Comparison of ENCODE assay signal across 26 cellular contexts in the genomic region with DNA sequence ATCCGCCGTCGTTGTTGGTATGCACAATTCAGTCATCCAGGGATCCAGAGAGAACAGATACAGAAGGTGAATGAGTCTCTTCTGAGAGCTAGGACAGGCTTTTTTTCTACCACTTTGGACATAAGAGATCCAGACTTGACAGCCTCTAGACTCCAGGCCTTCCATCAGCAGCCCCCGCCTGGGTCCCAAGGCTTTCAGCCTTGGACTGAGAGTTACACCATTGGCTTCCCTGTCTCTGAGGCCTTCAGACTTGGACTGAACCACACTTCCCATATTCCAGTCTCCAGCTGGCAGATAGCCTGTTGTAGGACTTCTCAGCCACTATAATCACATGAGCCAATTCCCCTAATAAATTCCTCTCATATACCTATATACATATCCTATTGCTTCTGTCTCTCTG.
DNase-seq lines count a peak whose midpoint lies in the region; ATAC-seq, FAIRE-seq and TF ChIP-seq lines count a peak whose summit lies in the region.
"Had no signal": no experiment of that assay in that cellular context is flagged by ENCODE, and none has a peak within 500 bp of the region (broad histone marks: within the 10 kb centered on the region; RNA-seq: fewer than 3 reads in every experiment).

No MANE protein-coding gene starts in this region.

- ATAC-seq in heart left ventricle: no peak
- ATAC-seq: GM12878 had no signal

- H3K4me3 ChIP-seq in heart left ventricle: no peak overlapping the region
- no peak overlapping the region for H3K4me3 ChIP-seq in astrocyte (ENCODE audit: insufficient read depth, low read depth, low read length)
- no peak overlapping the region for H3K4me3 ChIP-seq in endodermal cell (ENCODE audit: low read length)
- H3K4me3 ChIP-seq: BLaER1, GM12878 had no signal

- WGBS in heart left ventricle, 4 donors: 88 to 98% (median 96%) methylated on average over 4 of the region's 4 CpGs
- WGBS in endodermal cell (ENCODE audit: insufficient coverage in 1 of 2, insufficient read length in 1 of 2), 2 experiments: 94 to 100% methylated on average over 4 of the region's 4 CpGs

- FAIRE-seq in astrocyte (lab: Jason Lieb, UNC): peak; percentile 9
- FAIRE-seq: A204.1, GM12878, GM12892, GM18507 had no signal

- peaks cover 5% of the 10 kb centered on the region for H3K9me3 Mint-ChIP-seq in astrocyte (ENCODE audit: unreplicated experiment)
- peaks cover 10% of the 10 kb centered on the region for H3K9me3 Mint-ChIP-seq in endodermal cell

- H3K27me3 Mint-ChIP-seq in astrocyte (ENCODE audit: low read depth, unreplicated experiment) (peaks cover 3% of the 10 kb centered on the region), endodermal cell (ENCODE audit: insufficient read depth) (peaks cover 5% of the 10 kb centered on the region)

- intact Hi-C loops in cardiac septum (cut with DNase I) (no loop called here), heart left ventricle (cut with DNase I) (no loop called here)

- H3K27ac Mint-ChIP-seq in astrocyte (ENCODE audit: unreplicated experiment) (no peak overlapping the region), endodermal cell (no peak overlapping the region)
- H3K27ac Mint-ChIP-seq: CD14-positive monocyte; CD4-positive, alpha-beta memory T cell; CD4-positive, CD25-positive, alpha-beta regulatory T cell; CD8-positive, alpha-beta memory T cell had no signal

- TF ChIP-seq CTCF in heart left ventricle (IDR thresholded peaks at IDR 0.05): no peak
- no peak for TF ChIP-seq CTCF in astrocyte (IDR thresholded peaks at IDR 0.05; ENCODE audit: insufficient read depth, low read depth, low read length)
- no peak for TF ChIP-seq CTCF in endodermal cell (conservative IDR thresholded peaks at IDR 0.05)

- H3K4me3 Mint-ChIP-seq in astrocyte (ENCODE audit: unreplicated experiment): no peak overlapping the region
- H3K4me3 Mint-ChIP-seq in endodermal cell: no peak overlapping the region
- H3K4me3 Mint-ChIP-seq: CD14-positive monocyte; CD4-positive, alpha-beta memory T cell; CD4-positive, CD25-positive, alpha-beta regulatory T cell; CD8-positive, alpha-beta memory T cell had no signal

- H3K36me3 Mint-ChIP-seq in astrocyte (ENCODE audit: low read depth, unreplicated experiment) (no peaks in the 10 kb centered on the region), endodermal cell (ENCODE audit: low read depth) (no peaks in the 10 kb centered on the region)
- H3K36me3 Mint-ChIP-seq: CD14-positive monocyte; CD4-positive, alpha-beta memory T cell had no signal

- H3K9me3 ChIP-seq in heart left ventricle (peaks cover 0 to 26% (median 0%) of the 10 kb centered on the region in 12 donors), astrocyte (ENCODE audit: insufficient read depth, low read depth, low read length) (no peaks in the 10 kb centered on the region), endodermal cell (ENCODE audit: control insufficient read depth, low read length) (peaks cover 13% of the 10 kb centered on the region)
- H3K9me3 ChIP-seq: BE2C, BLaER1 had no signal

- DNase-seq in cardiac septum (ENCODE audit: low spot score) (peak; percentile 36), heart left ventricle (no peak), astrocyte (ENCODE audit: low read depth) (no peak), endodermal cell (peak; percentile 3)
- no peak for DNase-seq in activated naive CD4-positive, alpha-beta T cell treated with Interleukin-2 at 50 U/mL for 16 hours
- DNase-seq: 8988T; ACHN; BE2C; C1 segment of cervical spinal cord; CD4-positive, alpha-beta memory T cell; CD4-positive, CD25-positive, alpha-beta regulatory T cell; CD8-positive, alpha-beta memory T cell; COR-L47; DMS 273 treated with DMSO at 0.1 percent for 48 hours; DMS153; DMS53; DMS79; DND-41; EL; GDM1 had no signal

- H3K4me1 Mint-ChIP-seq in astrocyte (ENCODE audit: low read depth, unreplicated experiment) (no peaks in the 10 kb centered on the region), endodermal cell (no peaks in the 10 kb centered on the region)
- H3K4me1 Mint-ChIP-seq: CD14-positive monocyte; CD4-positive, alpha-beta memory T cell; CD4-positive, CD25-positive, alpha-beta regulatory T cell; CD8-positive, alpha-beta memory T cell had no signal

- no peak overlapping the region for H3K27ac ChIP-seq in heart left ventricle
- H3K27ac ChIP-seq in astrocyte (ENCODE audit: low read depth, low read length): no peak overlapping the region
- H3K27ac ChIP-seq in endodermal cell (ENCODE audit: low read depth, low read length): no peak overlapping the region
- H3K27ac ChIP-seq: BLaER1 had no signal

- H3K4me2 ChIP-seq in astrocyte (ENCODE audit: low read length): no peak overlapping the region
- H3K4me2 ChIP-seq: BLaER1 had no signal

- no peaks in the 10 kb centered on the region for H3K79me2 ChIP-seq in astrocyte (ENCODE audit: insufficient read depth, low read length)

- no peaks in the 10 kb centered on the region for H4K20me1 ChIP-seq in astrocyte (ENCODE audit: insufficient read depth, low read length)
- H4K20me1 ChIP-seq: BLaER1 had no signal

- peaks cover 0 to 5% (median 0%) of the 10 kb centered on the region in 12 donors for H3K4me1 ChIP-seq in heart left ventricle
- H3K4me1 ChIP-seq in astrocyte (ENCODE audit: insufficient read depth, low read length): no peaks in the 10 kb centered on the region
- no peaks in the 10 kb centered on the region for H3K4me1 ChIP-seq in endodermal cell (ENCODE audit: control insufficient read depth, insufficient read depth, low read length)
- H3K4me1 ChIP-seq: BE2C, BLaER1 had no signal

- H3K27me3 ChIP-seq in heart left ventricle (no peaks in the 10 kb centered on the region), astrocyte (ENCODE audit: insufficient read depth, low read length) (no peaks in the 10 kb centered on the region), endodermal cell (ENCODE audit: control insufficient read depth, insufficient read depth, low read length, poor library complexity, severe bottlenecking) (no peaks in the 10 kb centered on the region)
- H3K27me3 ChIP-seq: BE2C, BLaER1 had no signal

- H3K36me3 ChIP-seq in heart left ventricle (no peaks in the 10 kb centered on the region), astrocyte (ENCODE audit: insufficient read depth, low read length) (no peaks in the 10 kb centered on the region), endodermal cell (ENCODE audit: control insufficient read depth, insufficient read depth, low read length) (no peaks in the 10 kb centered on the region)
- H3K36me3 ChIP-seq: BE2C, BLaER1 had no signal

- TF ChIP-seq POLR2A in heart left ventricle (IDR thresholded peaks at IDR 0.05): no peak

- no peak overlapping the region for H2AFZ ChIP-seq in astrocyte (ENCODE audit: low read depth, low read length)

- H3K9ac ChIP-seq in astrocyte (ENCODE audit: low read length): no peak overlapping the region
- no peak overlapping the region for H3K9ac ChIP-seq in endodermal cell (ENCODE audit: extremely low read depth, low read length, poor library complexity, severe bottlenecking)
- H3K9ac ChIP-seq: BLaER1 had no signal

Comparison
In these comparisons a context has a peak if more than half of its experiments do, and no peak if none do; other contexts are left out.
1. DNase-seq: peak in cardiac septum (single experiment) and endodermal cell (single experiment); none in heart left ventricle (0 of 5), astrocyte (single experiment) and activated naive CD4-positive, alpha-beta T cell treated with Interleukin-2 at 50 U/mL for 16 hours (single experiment).